ENCODE assay signal across 13 cellular contexts in genomic region chr7:30817060-30817770, GRCh38. TPM values are rescaled to one million over a fixed set of nuclear protein-coding genes. Genes with fewer than 3 reads are reported as not detected.
DNase-seq lines count a peak whose midpoint lies in the region; ATAC-seq and TF ChIP-seq lines count a peak whose summit lies in the region.
"Had no signal": no experiment of that assay in that cellular context is flagged by ENCODE, and none has a peak within 500 bp of the region (broad histone marks: within the 10 kb centered on the region; RNA-seq: fewer than 3 reads in every experiment).

No MANE protein-coding gene starts in this region.

- ATAC-seq in Right ventricle myocardium superior (ENCODE audit: poor library complexity) (peak; percentile 34), Right ventricle myocardium inferior (no peak), GM18511 (IDR thresholded peaks at IDR 0.05; ENCODE audit: unreplicated experiment) (no peak), GM21786 (IDR thresholded peaks at IDR 0.05; ENCODE audit: unreplicated experiment) (no peak)

- peaks cover 4% of the 10 kb centered on the region for H3K9me3 Mint-ChIP-seq in nephron progenitor cell
- H3K9me3 Mint-ChIP-seq: activated CD4-positive, alpha-beta memory T cell treated with anti-CD3 and anti-CD28 coated beads for 36 hours; T-helper 1 cell treated with Interleukin-12 subunit alpha and Interleukin-12 subunit beta and Interleukin-4 antibody, amounts not matched to agents 30 μg/mL and 1 μg/mL, for 36 hours had no signal

- peaks cover 4% of the 10 kb centered on the region for H3K27me3 Mint-ChIP-seq in nephron progenitor cell (ENCODE audit: low read depth, poor library complexity)
- H3K27me3 Mint-ChIP-seq: activated CD4-positive, alpha-beta memory T cell treated with anti-CD3 and anti-CD28 coated beads for 36 hours had no signal

- H3K4me3 ChIP-seq in esophagus squamous epithelium = no peak overlapping the region
- no peak overlapping the region for H3K4me3 ChIP-seq in vagina

- DNase-seq in Right ventricle myocardium superior (no peak), Right ventricle myocardium inferior (ENCODE audit: missing footprints) (no peak), esophagus squamous epithelium (lab: John Stamatoyannopoulos, UW) (no peak), nephron progenitor cell (no peak), vagina (ENCODE audit: extremely low spot score in 2 of 2) (peak in 1 of 2 donors; percentile 52), SK-N-DZ (ENCODE audit: low spot score) (no peak)
- DNase-seq: activated CD4-positive, alpha-beta memory T cell treated with anti-CD3 and anti-CD28 coated beads for 36 hours; Karpas-422; NCI-H2081; OCI-M1 had no signal

- peaks cover 16% of the 10 kb centered on the region for H3K4me1 Mint-ChIP-seq in nephron progenitor cell

- H3K27ac Mint-ChIP-seq in nephron progenitor cell = peak overlapping the region; percentile 77
- H3K27ac Mint-ChIP-seq: activated CD4-positive, alpha-beta memory T cell treated with anti-CD3 and anti-CD28 coated beads for 36 hours; T-helper 1 cell treated with Interleukin-12 subunit alpha and Interleukin-12 subunit beta and Interleukin-4 antibody, amounts not matched to agents 30 μg/mL and 1 μg/mL, for 36 hours had no signal

- H3K4me3 Mint-ChIP-seq in nephron progenitor cell = no peak overlapping the region
- H3K4me3 Mint-ChIP-seq: activated CD4-positive, alpha-beta memory T cell treated with anti-CD3 and anti-CD28 coated beads for 36 hours; T-helper 1 cell treated with Interleukin-12 subunit alpha and Interleukin-12 subunit beta and Interleukin-4 antibody, amounts not matched to agents 30 μg/mL and 1 μg/mL, for 36 hours had no signal

- H3K36me3 Mint-ChIP-seq in nephron progenitor cell (ENCODE audit: low read depth) = peaks cover 39% of the 10 kb centered on the region
- H3K36me3 Mint-ChIP-seq: activated CD4-positive, alpha-beta memory T cell treated with anti-CD3 and anti-CD28 coated beads for 36 hours had no signal

- TF ChIP-seq CTCF in esophagus squamous epithelium (IDR thresholded peaks at IDR 0.05) = no peak
- TF ChIP-seq CTCF in nephron progenitor cell (IDR thresholded peaks at IDR 0.05) = no peak
- TF ChIP-seq CTCF in vagina (IDR thresholded peaks at IDR 0.05) = no peak

- 36 to 65% methylated on average over 8 to 9 of the region's 9 CpGs for WGBS in esophagus squamous epithelium, 2 donors

- no peaks in the 10 kb centered on the region for H3K36me3 ChIP-seq in esophagus squamous epithelium
- no peaks in the 10 kb centered on the region for H3K36me3 ChIP-seq in vagina

- H3K4me1 ChIP-seq in esophagus squamous epithelium (peaks cover 21 to 44% (median 22%) of the 10 kb centered on the region in 3 donors), vagina (peaks cover 36% of the 10 kb centered on the region)

- TF ChIP-seq POLR2A in esophagus squamous epithelium (IDR thresholded peaks at IDR 0.05) = no peak
- TF ChIP-seq POLR2A in vagina (IDR thresholded peaks at IDR 0.05) = no peak

- H3K27ac ChIP-seq in esophagus squamous epithelium = peak overlapping the region; percentile 56 to 86 (median 80)
- H3K27ac ChIP-seq in vagina = peak overlapping the region; percentile 79

- intact Hi-C loops in Right ventricle myocardium superior (cut with DNase I) = loop anchor here (10.0 kb wide), 1 partner anchor 78 kb away; no protein-coding TSS in a partner anchor
- intact Hi-C loops in Right ventricle myocardium inferior (cut with DNase I) = loop anchor here (2.0 to 5.0 kb wide), 2 partner anchors 54 to 100 kb away; no protein-coding TSS in a partner anchor
- intact Hi-C loops in esophagus squamous epithelium (cut with DNase I) = no loop called here
- intact Hi-C loops in vagina (cut with DNase I) = no loop called here

- H3K27me3 ChIP-seq in esophagus squamous epithelium = no peaks in the 10 kb centered on the region
- no peaks in the 10 kb centered on the region for H3K27me3 ChIP-seq in vagina

- no peaks in the 10 kb centered on the region for H3K9me3 ChIP-seq in esophagus squamous epithelium
- H3K9me3 ChIP-seq in vagina = no peaks in the 10 kb centered on the region

RNA-seq across cellular contexts. Expression of gene MINDY4, which starts 46.0 kb away (rescaled TPM):
- 2.8 TPM for total RNA-seq in Right ventricle myocardium superior
- 3.5 TPM for total RNA-seq in Right ventricle myocardium inferior
- 1 to 10 TPM; 2.5 to 6.3 (median 3.3) TPM for total RNA-seq in esophagus squamous epithelium
- total RNA-seq in vagina = 10.3 TPM
- 3.1 and 3.7 TPM in 2 replicates for polyA plus RNA-seq in SK-N-DZ (2014; cell fraction: cytosol; rRNA removed)
- polyA plus RNA-seq in SK-N-DZ (2014; cell fraction: nucleus; rRNA removed) = 3.0 and 4.3 TPM in 2 replicates

Comparison
In these comparisons a context has a peak if more than half of its experiments do, and no peak if none do; other contexts are left out.
1. intact Hi-C loops: an anchor here in Right ventricle myocardium superior (10.0 kb wide) and Right ventricle myocardium inferior (2.0 to 5.0 kb wide); none called in esophagus squamous epithelium and vagina.